Comparison of ENCODE assay signal across 23 cellular contexts in the genomic region with DNA sequence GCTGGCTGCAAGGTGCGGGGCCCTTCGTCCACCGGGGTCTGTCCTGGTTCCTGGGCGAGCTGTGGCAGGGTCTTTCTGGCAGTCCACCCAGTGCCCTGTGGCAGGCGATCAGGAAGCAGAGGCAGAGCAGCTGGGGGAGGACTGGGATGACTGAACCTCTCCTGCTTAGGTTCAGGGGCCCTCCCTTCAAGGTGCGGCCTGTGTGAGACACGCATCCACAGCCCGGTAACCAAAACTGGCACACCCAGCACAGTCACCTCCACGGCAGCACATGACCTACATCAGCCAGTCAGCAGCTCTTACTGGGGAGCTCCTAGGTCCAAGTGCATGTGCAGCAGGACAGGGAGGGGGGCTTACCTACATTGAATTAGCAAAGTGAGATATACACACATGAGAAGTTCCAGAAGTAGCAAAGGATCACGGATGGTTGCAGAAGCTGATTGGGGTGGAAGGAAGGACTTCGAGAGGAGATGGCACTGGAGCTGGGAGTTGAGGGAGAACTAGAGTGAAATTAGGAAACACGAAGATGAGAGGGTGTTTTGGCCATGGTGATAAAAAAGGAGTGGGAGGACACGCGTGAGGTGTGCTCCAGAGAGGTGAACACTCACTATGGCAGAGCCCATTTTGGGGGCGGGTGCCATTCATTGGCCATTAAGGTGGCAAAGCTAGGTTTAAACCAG. TPM values are rescaled to one million over a fixed set of nuclear protein-coding genes. Genes with fewer than 3 reads are reported as not detected.
DNase-seq lines count a peak whose midpoint lies in the region; TF ChIP-seq lines count a peak whose summit lies in the region.
"Had no signal": no experiment of that assay in that cellular context is flagged by ENCODE, and none has a peak within 500 bp of the region (broad histone marks: within the 10 kb centered on the region; RNA-seq: fewer than 3 reads in every experiment).

No MANE protein-coding gene starts in this region.

- H3K14ac ChIP-seq in H9 (ENCODE audit: insufficient read depth, low read length) (no peak overlapping the region; the same call in 1 of the 2 replicates), neuronal stem cell (ENCODE audit: low read length) (no peak overlapping the region)

- no peaks in the 10 kb centered on the region for H3K9me3 Mint-ChIP-seq in CD4-positive, alpha-beta memory T cell
- H3K9me3 Mint-ChIP-seq in H9 = no peaks in the 10 kb centered on the region; a peak in 1 of 5 replicates
- H3K9me3 Mint-ChIP-seq: activated naive CD4-positive, alpha-beta T cell treated with anti-CD3 and anti-CD28 coated beads for 36 hours; CD4-positive, alpha-beta T cell had no signal

- H3K27me3 Mint-ChIP-seq in CD4-positive, alpha-beta memory T cell = no peaks in the 10 kb centered on the region
- peaks cover 4% of the 10 kb centered on the region for H3K27me3 Mint-ChIP-seq in H9 (ENCODE audit: low read depth)
- H3K27me3 Mint-ChIP-seq: CD4-positive, alpha-beta T cell had no signal

- no peak overlapping the region for H3K56ac ChIP-seq in H9 (ENCODE audit: insufficient read length, low read depth, low read length)

- DNase-seq in CD4-positive, alpha-beta memory T cell = no peak
- DNase-seq in H9 = no peak
- peak; percentile 82 for DNase-seq in epithelial cell of prostate (ENCODE audit: low read depth, low spot score)
- no peak for DNase-seq in neuronal stem cell (ENCODE audit: low spot score)
- DNase-seq in HAP-1 (ENCODE audit: low spot score in 2 of 2) = no peak
- no peak for DNase-seq in GM19238 (ENCODE audit: insufficient read length, low spot score)
- no peak for DNase-seq in HuH-7.5 (ENCODE audit: low spot score)
- DNase-seq: activated CD4-positive, CD25-positive, alpha-beta regulatory T cell; activated CD8-positive, alpha-beta memory T cell treated with anti-CD3 and anti-CD28 coated beads for 24 hours; activated naive CD4-positive, alpha-beta T cell treated with anti-CD3 and anti-CD28 coated beads for 36 hours; activated T-cell treated with anti-CD3 and anti-CD28 coated beads, Interleukin-2, amount 50 U/mL, for 48 hours; CD4-positive, alpha-beta T cell; GF-D8; HCEC 1CT; KG1; mammary epithelial cell; NCI-H1694; NCI-H2171 treated with DMSO at 0.1 percent for 48 hours; NCI-H526 treated with DMSO at 0.1 percent for 48 hours; occipital lobe; uterus had no signal

- no peak overlapping the region for H2AFZ ChIP-seq in H9 (ENCODE audit: low read length)
- no peak overlapping the region for H2AFZ ChIP-seq in neuronal stem cell (ENCODE audit: low read length)

- H3K36me3 Mint-ChIP-seq in CD4-positive, alpha-beta memory T cell = no peaks in the 10 kb centered on the region
- no peaks in the 10 kb centered on the region; a peak in 1 of 7 replicates for H3K36me3 Mint-ChIP-seq in H9 (ENCODE audit: insufficient read depth in 1 of 3, low read depth in 3 of 3)

- no peak overlapping the region for H3K4me3 Mint-ChIP-seq in CD4-positive, alpha-beta memory T cell
- no peak overlapping the region for H3K4me3 Mint-ChIP-seq in H9
- H3K4me3 Mint-ChIP-seq: activated naive CD4-positive, alpha-beta T cell treated with anti-CD3 and anti-CD28 coated beads for 36 hours; CD4-positive, alpha-beta T cell had no signal

- H3K18ac ChIP-seq in H9 (ENCODE audit: insufficient read length, low read depth, low read length) = no peak overlapping the region
- no peak overlapping the region for H3K18ac ChIP-seq in neuronal stem cell (ENCODE audit: low read length)

- no peaks in the 10 kb centered on the region for H3K27me3 ChIP-seq in CD4-positive, alpha-beta memory T cell (ENCODE audit: insufficient read depth, low read length)
- no peaks in the 10 kb centered on the region for H3K27me3 ChIP-seq in H9 (ENCODE audit: insufficient read depth, low read length)
- H3K27me3 ChIP-seq in neuronal stem cell (ENCODE audit: control insufficient read depth in 3 of 3, insufficient read depth in 3 of 3, low read depth in 1 of 3, low read length in 3 of 3) = no peaks in the 10 kb centered on the region
- no peaks in the 10 kb centered on the region for H3K27me3 ChIP-seq in HAP-1 (ENCODE audit: low read depth)
- H3K27me3 ChIP-seq: ascending aorta, uterus had no signal

- H3K36me3 ChIP-seq in CD4-positive, alpha-beta memory T cell (ENCODE audit: insufficient read depth, low read length) = no peaks in the 10 kb centered on the region
- H3K36me3 ChIP-seq in neuronal stem cell (replicated peaks in 1 of 2; ENCODE audit: control insufficient read depth in 2 of 2, insufficient read depth in 2 of 2, low read length in 2 of 2) (no peaks in the 10 kb centered on the region), HAP-1 (replicated peaks) (no peaks in the 10 kb centered on the region)
- H3K36me3 ChIP-seq: ascending aorta, uterus had no signal

- H3K4me3 ChIP-seq in CD4-positive, alpha-beta memory T cell (ENCODE audit: low read length in 2 of 2) = no peak overlapping the region
- H3K4me3 ChIP-seq in neuronal stem cell (ENCODE audit: low read length in 2 of 2) (no peak overlapping the region), HAP-1 (no peak overlapping the region)
- H3K4me3 ChIP-seq: ascending aorta, SK-N-MC, uterus had no signal

- CTCF ChIA-PET in CD4-positive, alpha-beta memory T cell (lab: Charles Lee; ENCODE audit: partially characterized antibody) = no interaction called here

- H3K4me1 Mint-ChIP-seq in CD4-positive, alpha-beta memory T cell = peaks cover 0 to 9% (median 4%) of the 10 kb centered on the region in 4 donors
- peaks cover 21 to 25% of the 10 kb centered on the region in 2 experiments for H3K4me1 Mint-ChIP-seq in H9

- H3K9me3 ChIP-seq in CD4-positive, alpha-beta memory T cell (ENCODE audit: control insufficient read depth in 1 of 2, low read length in 2 of 2) = no peaks in the 10 kb centered on the region
- H3K9me3 ChIP-seq in H9 (ENCODE audit: control insufficient read depth, low read depth, low read length) (no peaks in the 10 kb centered on the region), neuronal stem cell (replicated peaks in 1 of 2; ENCODE audit: control insufficient read depth in 2 of 2, insufficient read depth in 1 of 2, low read depth in 1 of 2, low read length in 2 of 2) (no peaks in the 10 kb centered on the region), HAP-1 (no peaks in the 10 kb centered on the region)
- H3K9me3 ChIP-seq: ascending aorta, uterus had no signal

- H3K27ac ChIP-seq in CD4-positive, alpha-beta memory T cell (ENCODE audit: low read depth, low read length) = no peak overlapping the region
- H3K27ac ChIP-seq in H9 (ENCODE audit: insufficient read length, low read depth, low read length) = no peak overlapping the region
- H3K27ac ChIP-seq in epithelial cell of prostate = peak overlapping the region; percentile 100
- H3K27ac ChIP-seq in neuronal stem cell (replicated peaks; ENCODE audit: low read length) = no peak overlapping the region
- H3K27ac ChIP-seq: ascending aorta, SK-N-MC, uterus had no signal

- POLR2A ChIA-PET in CD4-positive, alpha-beta memory T cell (lab: Charles Lee; ENCODE audit: partially characterized antibody) = no interaction called here

- H3K27ac Mint-ChIP-seq in CD4-positive, alpha-beta memory T cell = peak overlapping the region in 4 of 7 donors; percentile 10 to 39 (median 26)
- H3K27ac Mint-ChIP-seq in H9 = peak overlapping the region in 2 of 3 experiments; percentile 41 to 42; a peak in 2 of 7 replicates
- H3K27ac Mint-ChIP-seq: activated naive CD4-positive, alpha-beta T cell treated with anti-CD3 and anti-CD28 coated beads for 36 hours; CD4-positive, alpha-beta T cell had no signal

- H2BK12ac ChIP-seq in H9 (ENCODE audit: insufficient read length, low read depth, low read length) = no peak overlapping the region
- H2BK12ac ChIP-seq in neuronal stem cell (ENCODE audit: low read length) = no peak overlapping the region

- WGBS in H9 (ENCODE audit: extremely low coverage, insufficient read length, low lambda C conversion rate) = no CpG with 5 or more reads among the region's 15 CpGs
- WGBS in neuronal stem cell (ENCODE audit: extremely low coverage in 2 of 2, insufficient read length in 2 of 2, insufficient replicate concordance in 1 of 2), 2 donors = no CpG with 5 or more reads among the region's 15 CpGs

- H3K9ac ChIP-seq in H9 (ENCODE audit: extremely low read depth, insufficient read length, low read length) = no peak overlapping the region
- no peak overlapping the region for H3K9ac ChIP-seq in neuronal stem cell (ENCODE audit: low read depth, low read length, poor library complexity)

- no peaks in the 10 kb centered on the region for H3K79me1 ChIP-seq in H9 (ENCODE audit: insufficient read depth, low read depth, low read length, poor library complexity, severe bottlenecking)
- H3K79me1 ChIP-seq in neuronal stem cell (ENCODE audit: low read depth, low read length) = no peaks in the 10 kb centered on the region

- H2BK20ac ChIP-seq in H9 (ENCODE audit: low read depth, low read length, poor library complexity, severe bottlenecking) = no peak overlapping the region

- no peak overlapping the region for H2BK5ac ChIP-seq in H9 (ENCODE audit: insufficient read length, low read length)
- H2BK5ac ChIP-seq in neuronal stem cell (ENCODE audit: low read length) = no peak overlapping the region

- TF ChIP-seq CTCF in H9 (conservative IDR thresholded peaks at IDR 0.05) = no peak

- H4K91ac ChIP-seq in H9 (ENCODE audit: insufficient read length, low read depth, low read length) (no peak overlapping the region), neuronal stem cell (ENCODE audit: low read depth, low read length, poor library complexity) (no peak overlapping the region)

- H2BK15ac ChIP-seq in H9 (ENCODE audit: low read depth, low read length) = no peak overlapping the region
- H2BK15ac ChIP-seq in neuronal stem cell (ENCODE audit: low read length) = no peak overlapping the region

- in situ Hi-C loops in HAP-1 (cut with MboI; ENCODE audit: low sequenced_read_pairs) = no loop called here

- H4K8ac ChIP-seq in H9 (replicated peaks; ENCODE audit: insufficient read length, low read depth, low read length) (no peak overlapping the region), neuronal stem cell (ENCODE audit: low read depth, low read length) (no peak overlapping the region)

- H3K79me2 ChIP-seq in H9 (ENCODE audit: insufficient read depth, low read length) = no peaks in the 10 kb centered on the region

- H3K4me1 ChIP-seq in CD4-positive, alpha-beta memory T cell (ENCODE audit: insufficient read depth, low read length) = no peaks in the 10 kb centered on the region
- H3K4me1 ChIP-seq in H9 (ENCODE audit: insufficient read depth, low read length) (peaks cover 6% of the 10 kb centered on the region; the same call in 1 of the 2 replicates), neuronal stem cell (ENCODE audit: control insufficient read depth in 2 of 2, insufficient read depth in 1 of 2, low read depth in 1 of 2, low read length in 2 of 2) (peaks cover 2 to 3% of the 10 kb centered on the region in 2 donors), HAP-1 (no peaks in the 10 kb centered on the region)
- H3K4me1 ChIP-seq: uterus had no signal

- H3K23ac ChIP-seq in H9 (ENCODE audit: insufficient read length, low read depth, low read length) = no peak overlapping the region
- peak overlapping the region; percentile 51 for H3K23ac ChIP-seq in neuronal stem cell (ENCODE audit: low read depth, low read length, poor library complexity)

- H2BK120ac ChIP-seq in H9 (ENCODE audit: low read depth, low read length, poor library complexity, severe bottlenecking) = no peak overlapping the region
- H2BK120ac ChIP-seq in neuronal stem cell (ENCODE audit: low read depth, low read length) = no peak overlapping the region

- H4K5ac ChIP-seq in H9 (ENCODE audit: insufficient read length, low read depth, low read length) = no peak overlapping the region

- no peaks in the 10 kb centered on the region for H4K20me1 ChIP-seq in H9 (ENCODE audit: control insufficient read depth, insufficient read depth, insufficient read length)

- H3K4me2 ChIP-seq in H9 (ENCODE audit: insufficient read depth, insufficient read length, low read length) (no peak overlapping the region), neuronal stem cell (ENCODE audit: insufficient read depth, low read length, poor library complexity, severe bottlenecking) (no peak overlapping the region)

- H3K4ac ChIP-seq in H9 (ENCODE audit: low read depth, low read length) = no peak overlapping the region
- H3K4ac ChIP-seq in neuronal stem cell (ENCODE audit: low read length) = no peak overlapping the region

- H2AK5ac ChIP-seq in H9 (ENCODE audit: insufficient read length, low read length) = no peak overlapping the region
- peak overlapping the region; percentile 18 for H2AK5ac ChIP-seq in neuronal stem cell (ENCODE audit: low read depth, low read length)

- no peaks in the 10 kb centered on the region for H3K23me2 ChIP-seq in H9 (ENCODE audit: insufficient read length, low read depth, low read length, poor library complexity, severe bottlenecking)

- H3T11ph ChIP-seq in H9 (ENCODE audit: low read length) = no peak overlapping the region

- intact Hi-C loops in CD4-positive, alpha-beta memory T cell (cut with micrococcal nuclease) = no loop called here

RNA-seq across cellular contexts. Expression of a gene that starts 51.4 kb away (rescaled TPM):
- 100 to 1,000 TPM; 162 to 164 TPM for total RNA-seq in CD4-positive, alpha-beta memory T cell
- 10 to 100 TPM; 23.9 to 43.0 TPM for polyA plus RNA-seq in CD4-positive, alpha-beta memory T cell
- total RNA-seq in H9 (2021) = 80.2 and 80.3 TPM in 2 replicates
- 28.8 TPM for polyA plus RNA-seq in neuronal stem cell (2013, experiment 1 of 2)
- polyA plus RNA-seq in neuronal stem cell (2013, experiment 2 of 2) = 29.3 TPM
